ENCODE assay signal across 1 cellular context in genomic region chr20:37344506-37345338, GRCh38.
TF ChIP-seq lines count a peak whose summit lies in the region.

No MANE protein-coding gene starts in this region.

TF ChIP-seq in HepG2, 621 proteins besides CTCF, POLR2A, EP300 and RAD21 (continued from another document and continues in another):
- TF ChIP-seq ZBTB40 (IDR thresholded peaks at IDR 0.05) = no peak
- TF ChIP-seq ZBTB40 (CRISPR knock-in tag; IDR thresholded peaks at IDR 0.05) = peak; percentile 67; the same call in 1 of the 2 replicates
- TF ChIP-seq ZMYM2 (CRISPR knock-in tag; IDR thresholded peaks at IDR 0.05) = peak; percentile 90; the same call in 1 of the 2 replicates
- no peak for TF ChIP-seq GMEB2 (CRISPR knock-in tag; IDR thresholded peaks at IDR 0.05; ENCODE audit: low read depth)
- no peak for TF ChIP-seq ZNF556 (CRISPR knock-in tag; IDR thresholded peaks at IDR 0.05; ENCODE audit: borderline replicate concordance)
- 0 out of 2 replicates have a peak, but pooled peaks have one; percentile 25 for TF ChIP-seq ZIK1 (CRISPR knock-in tag; IDR thresholded peaks at IDR 0.05; ENCODE audit: borderline replicate concordance, low read depth)
- TF ChIP-seq ETV6 (CRISPR knock-in tag; conservative IDR thresholded peaks at IDR 0.05) = no peak; the same call in 1 of the 2 replicates
- no peak for TF ChIP-seq ATF1 (CRISPR knock-in tag; IDR thresholded peaks at IDR 0.05)
- TF ChIP-seq GABPB1 (CRISPR knock-in tag; IDR thresholded peaks at IDR 0.05) = peak; percentile 57
- TF ChIP-seq ZNF335 (CRISPR knock-in tag; IDR thresholded peaks at IDR 0.05) = peak; percentile 33; the same call in 1 of the 2 replicates
- peak; percentile 78 for TF ChIP-seq KDM5B (CRISPR knock-in tag; IDR thresholded peaks at IDR 0.05; ENCODE audit: borderline replicate concordance)
- no peak for TF ChIP-seq ZNF207 (IDR thresholded peaks at IDR 0.05; ENCODE audit: borderline replicate concordance)
- no peak for TF ChIP-seq RAD51 (IDR thresholded peaks at IDR 0.05; ENCODE audit: borderline replicate concordance)
- peak; percentile 78; the same call in 1 of the 2 replicates for TF ChIP-seq ZNF749 (CRISPR knock-in tag; IDR thresholded peaks at IDR 0.05; ENCODE audit: borderline replicate concordance)
- TF ChIP-seq CBFB (CRISPR knock-in tag; IDR thresholded peaks at IDR 0.05) = peak; percentile 94
- TF ChIP-seq HINFP (CRISPR knock-in tag; IDR thresholded peaks at IDR 0.05; ENCODE audit: low read depth) = peak; percentile 76; the same call in 1 of the 2 replicates
- TF ChIP-seq ZNF333 (CRISPR knock-in tag; IDR thresholded peaks at IDR 0.05; ENCODE audit: borderline replicate concordance) = peak; percentile 90; the same call in 1 of the 2 replicates
- no peak; the same call in 1 of the 2 replicates for TF ChIP-seq ZNF44 (CRISPR knock-in tag; IDR thresholded peaks at IDR 0.05)
- TF ChIP-seq ZNF512 (CRISPR knock-in tag; IDR thresholded peaks at IDR 0.05) = no peak
- TF ChIP-seq THAP9 (CRISPR knock-in tag; IDR thresholded peaks at IDR 0.05; ENCODE audit: borderline replicate concordance) = peak; percentile 84
- peak; percentile 82 for TF ChIP-seq SPEN (CRISPR knock-in tag; IDR thresholded peaks at IDR 0.05; ENCODE audit: low read depth)
- no peak for TF ChIP-seq NR2F2 (IDR thresholded peaks at IDR 0.05; ENCODE audit: borderline replicate concordance, low read depth)
- TF ChIP-seq ZNF572 (CRISPR knock-in tag; IDR thresholded peaks at IDR 0.05) = peak; percentile 24; the same call in 1 of the 2 replicates
- no peak for TF ChIP-seq ZFP36 (IDR thresholded peaks at IDR 0.05; ENCODE audit: borderline replicate concordance, low read depth, low read length, partially characterized antibody)
- TF ChIP-seq MTF1 (CRISPR knock-in tag; IDR thresholded peaks at IDR 0.05) = no peak
- TF ChIP-seq ZNF460 (CRISPR knock-in tag; IDR thresholded peaks at IDR 0.05; ENCODE audit: borderline replicate concordance) = no peak
- TF ChIP-seq ZNF468 (CRISPR knock-in tag; IDR thresholded peaks at IDR 0.05) = peak; percentile 18; the same call in 1 of the 2 replicates
- TF ChIP-seq ZNF280D (CRISPR knock-in tag; IDR thresholded peaks at IDR 0.05) = peak; percentile 75; the same call in 1 of the 2 replicates
- TF ChIP-seq MXD1 (CRISPR knock-in tag; IDR thresholded peaks at IDR 0.05) = peak; percentile 71; the same call in 1 of the 2 replicates
